ENCODE assay signal across 10 cellular contexts in the genomic region with DNA sequence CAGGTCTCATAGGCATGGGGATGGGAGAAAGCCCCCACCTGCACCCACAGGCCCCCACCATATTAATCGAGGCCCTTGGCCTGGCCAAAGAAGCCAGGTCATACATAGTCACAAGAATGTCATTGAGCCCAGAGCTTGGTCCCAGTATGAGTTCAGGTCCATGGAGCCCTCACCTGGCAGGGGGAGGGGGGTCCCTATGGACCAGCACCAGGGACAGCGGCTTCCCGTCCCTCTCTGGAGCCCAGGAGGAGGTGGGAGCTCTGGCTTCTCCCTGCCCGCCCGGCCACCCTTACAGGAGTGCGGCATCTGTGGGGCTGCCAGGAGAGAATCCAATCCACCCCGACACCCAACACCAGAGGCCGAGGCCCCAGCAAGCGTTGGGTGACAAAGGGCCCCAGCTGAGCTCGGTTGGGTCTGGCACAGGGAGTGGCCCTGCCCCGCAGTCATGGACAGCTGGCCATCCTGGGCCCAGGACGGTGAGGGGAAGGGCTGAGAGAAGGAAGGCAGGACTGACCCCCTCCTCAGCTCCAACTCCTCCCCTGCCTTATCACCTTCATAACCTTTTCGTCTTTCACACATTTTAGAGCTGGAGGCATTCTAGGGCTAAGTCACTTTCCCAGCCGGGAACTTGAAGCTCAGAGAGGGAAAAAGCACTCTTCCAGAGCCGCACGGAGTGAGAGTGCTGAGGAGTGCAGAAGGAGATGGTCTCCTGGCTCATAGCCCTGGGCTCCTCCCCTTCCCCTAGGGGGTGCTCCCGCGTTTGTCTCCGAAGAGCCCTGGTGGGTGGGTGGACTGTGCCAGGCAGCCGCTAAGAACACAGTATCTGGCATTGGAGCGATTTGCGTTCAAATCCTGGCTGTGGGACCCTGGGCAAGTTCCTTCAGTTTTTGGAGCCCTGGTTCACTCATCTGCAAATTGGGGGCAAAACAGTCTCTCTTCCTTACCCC. TPM values are rescaled to one million over a fixed set of nuclear protein-coding genes. Genes with fewer than 3 reads are reported as not detected.
"Had no signal": no experiment of that assay in that cellular context is flagged by ENCODE, and none has a peak within 500 bp of the region (broad histone marks: within the 10 kb centered on the region; RNA-seq: fewer than 3 reads in every experiment).

No MANE protein-coding gene starts in this region.

- FAIRE-seq: astrocyte had no signal

- H3K36me3 ChIP-seq: esophagus squamous epithelium, left lung had no signal

- H3K4me3 ChIP-seq: esophagus squamous epithelium, left lung had no signal

- H3K4me1 ChIP-seq: esophagus squamous epithelium, left lung had no signal

- H3K27ac ChIP-seq: esophagus squamous epithelium, left lung had no signal

- DNase-seq: activated CD4-positive, alpha-beta T cell treated with anti-CD3 and anti-CD28 coated beads for 48 hours; activated CD8-positive, alpha-beta memory T cell treated with anti-CD3 and anti-CD28 coated beads, Interleukin-2, amount 50 U/mL, for 48 hours; activated CD8-positive, alpha-beta T cell treated with anti-CD3 and anti-CD28 coated beads, Interleukin-2, amount 10 ng/mL, durations not matched to agents 7 days and 5 days; activated naive CD4-positive, alpha-beta T cell; esophagus squamous epithelium; foreskin fibroblast; islet precursor cell; left lung; T-helper 9 cell had no signal

- H3K9me3 ChIP-seq: esophagus squamous epithelium, left lung had no signal

- ATAC-seq: activated CD8-positive, alpha-beta T cell treated with anti-CD3 and anti-CD28 coated beads, Interleukin-2, amount 10 ng/mL, durations not matched to agents 7 days and 5 days; left lung had no signal

RNA-seq across cellular contexts. Expression of gene ATP2B2, which starts 54.6 kb away (rescaled TPM):
- total RNA-seq: activated CD8-positive, alpha-beta T cell treated with anti-CD3 and anti-CD28 coated beads, Interleukin-2, amount 10 ng/mL, durations not matched to agents 7 days and 5 days had no signal
